27 cellular contexts compared by ENCODE assay signal in genomic region chr11:16536513-16536912, GRCh38.
"Had no signal": no experiment of that assay in that cellular context is flagged by ENCODE, and none has a peak within 500 bp of the region (broad histone marks: within the 10 kb centered on the region; RNA-seq: fewer than 3 reads in every experiment).

No MANE protein-coding gene starts in this region.

- H3K27ac Mint-ChIP-seq: dendritic cell treated with granulocyte-macrophage colony-stimulating factor and Interleukin-4, amounts not matched to agents 40 ng/mL and 50 ng/mL, for 4 days; effector memory CD8-positive, alpha-beta T cell; endodermal cell; immature natural killer cell; memory B cell had no signal

- H3K4me3 ChIP-seq: colonic mucosa, esophagus squamous epithelium, gastroesophageal sphincter, heart left ventricle, hepatocyte, left lung, lung had no signal

- DNase-seq: colonic mucosa; cortex of kidney; effector CD8-positive, alpha-beta T cell; effector memory CD8-positive, alpha-beta T cell; endodermal cell; erythroblast; esophagus squamous epithelium; foreskin fibroblast; foreskin melanocyte; hypothalamus; immature natural killer cell; islet precursor cell; left cardiac atrium; left ventricle myocardium superior; mammary epithelial cell; mesendoderm; midbrain had no signal

- H3K9me3 ChIP-seq: colonic mucosa had no signal

- H3K4me3 Mint-ChIP-seq: dendritic cell treated with granulocyte-macrophage colony-stimulating factor and Interleukin-4, amounts not matched to agents 40 ng/mL and 50 ng/mL, for 4 days; effector memory CD8-positive, alpha-beta T cell; endodermal cell; immature natural killer cell; memory B cell had no signal

- H3K36me3 ChIP-seq: colonic mucosa, esophagus squamous epithelium, gastroesophageal sphincter, heart left ventricle, left lung had no signal

- FAIRE-seq: endometrium had no signal

- H3K4me1 ChIP-seq: colonic mucosa, esophagus squamous epithelium, gastroesophageal sphincter, left lung had no signal

- H3K27me3 Mint-ChIP-seq: dendritic cell treated with granulocyte-macrophage colony-stimulating factor and Interleukin-4, amounts not matched to agents 40 ng/mL and 50 ng/mL, for 4 days; effector memory CD8-positive, alpha-beta T cell; memory B cell had no signal

- H3K36me3 Mint-ChIP-seq: immature natural killer cell, memory B cell had no signal

- H3K4me1 Mint-ChIP-seq: endodermal cell, immature natural killer cell, memory B cell had no signal

- ATAC-seq: effector memory CD8-positive, alpha-beta T cell; esophagus mucosa; gastroesophageal sphincter; heart left ventricle; left cardiac atrium; left lung; left ventricle myocardium superior had no signal

- H3K27ac ChIP-seq: colonic mucosa, epithelial cell of prostate, esophagus squamous epithelium, gastroesophageal sphincter, heart left ventricle, hepatocyte, left lung had no signal
